In the genomic region with DNA sequence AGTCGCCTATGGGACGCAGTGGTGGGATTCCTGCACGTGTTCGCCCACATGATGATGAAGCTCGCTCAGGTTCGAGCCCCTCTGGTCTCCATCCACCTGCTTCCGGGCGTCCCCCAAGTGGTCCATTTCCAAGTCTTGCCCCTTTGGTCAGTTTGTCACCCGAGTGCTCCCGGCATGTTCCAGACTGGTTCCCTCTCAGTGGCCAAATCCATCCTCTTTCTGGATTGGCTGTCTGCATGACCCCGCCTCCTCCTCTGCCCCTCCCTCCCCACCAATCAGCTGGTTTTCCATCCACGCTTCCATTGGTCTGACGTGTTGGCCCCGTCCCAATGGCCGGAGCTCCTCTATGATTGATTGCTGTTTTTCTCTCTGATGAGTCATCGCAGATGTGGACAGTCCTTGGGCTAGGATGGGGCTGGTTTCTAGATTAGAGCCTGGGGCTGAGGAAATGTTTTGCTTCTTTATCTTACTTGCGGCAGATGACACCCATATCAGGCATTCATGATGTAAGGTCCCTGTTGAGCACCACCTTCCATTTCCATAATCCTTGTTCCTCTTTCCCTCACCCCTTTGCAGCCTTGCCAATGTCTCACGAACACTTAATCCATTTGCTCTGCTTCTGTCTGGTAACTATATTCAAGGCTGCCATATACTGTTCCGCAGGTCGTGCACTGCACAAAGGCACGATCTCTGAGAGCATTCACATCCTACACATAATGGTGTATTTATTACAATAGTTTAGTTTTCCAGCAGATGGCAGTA, we compare ENCODE assay signal across 8 cellular contexts.
DNase-seq lines count a peak whose midpoint lies in the region; FAIRE-seq lines count a peak whose summit lies in the region.

No MANE protein-coding gene starts in this region.

- FAIRE-seq in G401.6 (lab: Jason Lieb, UNC), result peak; percentile 93

- no peak overlapping the region for H3K27ac ChIP-seq in SK-N-MC
- no peak overlapping the region for H3K27ac ChIP-seq in subcutaneous abdominal adipose tissue (ENCODE audit: low read depth, low read length)

- H3K36me3 ChIP-seq in SK-N-MC (ENCODE audit: insufficient read depth, low read length) (no peaks in the 10 kb centered on the region), subcutaneous abdominal adipose tissue (ENCODE audit: control insufficient read depth in 5 of 5, insufficient read depth in 5 of 5, low read length in 5 of 5) (no peaks in the 10 kb centered on the region)

- no peak overlapping the region for H3K9ac ChIP-seq in SK-N-MC (ENCODE audit: insufficient read length)
- H3K9ac ChIP-seq in subcutaneous abdominal adipose tissue (ENCODE audit: low read length in 5 of 5), result peak overlapping the region in 2 of 5 donors; percentile 18 to 51

- peaks cover 0 to 28% (median 21%) of the 10 kb centered on the region in 5 donors for H3K4me1 ChIP-seq in subcutaneous abdominal adipose tissue (ENCODE audit: control insufficient read depth in 5 of 5, insufficient read depth in 5 of 5, low read length in 5 of 5)

- H3K4me3 ChIP-seq in SK-N-MC (peak overlapping the region; percentile 55), subcutaneous abdominal adipose tissue (ENCODE audit: low read depth in 1 of 5, low read length in 5 of 5) (peak overlapping the region; percentile 27 to 51 (median 45))

- no peaks in the 10 kb centered on the region for H3K27me3 ChIP-seq in subcutaneous abdominal adipose tissue (ENCODE audit: control insufficient read depth in 5 of 5, insufficient read depth in 4 of 5, low read length in 5 of 5)

- H3K9me3 ChIP-seq in SK-N-MC (ENCODE audit: low read depth, low read length) (no peaks in the 10 kb centered on the region), subcutaneous abdominal adipose tissue (ENCODE audit: control insufficient read depth in 5 of 5, low read length in 5 of 5) (no peaks in the 10 kb centered on the region)

- DNase-seq in 8988T (peak; percentile 60), KBM-7 (peak; percentile 77), SK-N-MC (ENCODE audit: low read depth, low spot score) (no peak), cerebellum (ENCODE audit: low spot score) (peak; percentile 50), left kidney (ENCODE audit: low read depth, low spot score) (peak; percentile 79), COR-L47 (lab: John Stamatoyannopoulos, UW) (no peak)

- in situ Hi-C loops in KBM-7 (cut with MboI; ENCODE audit: low pct_unique_long_range_greater_than_20kb, low sequenced_read_pairs), result no loop called here

Comparison
In these comparisons a context has a peak if more than half of its experiments do, and no peak if none do; other contexts are left out.
1. DNase-seq: peak in 8988T (single experiment), KBM-7 (single experiment), cerebellum (single experiment) and left kidney (single experiment); none in SK-N-MC (single experiment) and COR-L47 (single experiment).